In the genomic region with DNA sequence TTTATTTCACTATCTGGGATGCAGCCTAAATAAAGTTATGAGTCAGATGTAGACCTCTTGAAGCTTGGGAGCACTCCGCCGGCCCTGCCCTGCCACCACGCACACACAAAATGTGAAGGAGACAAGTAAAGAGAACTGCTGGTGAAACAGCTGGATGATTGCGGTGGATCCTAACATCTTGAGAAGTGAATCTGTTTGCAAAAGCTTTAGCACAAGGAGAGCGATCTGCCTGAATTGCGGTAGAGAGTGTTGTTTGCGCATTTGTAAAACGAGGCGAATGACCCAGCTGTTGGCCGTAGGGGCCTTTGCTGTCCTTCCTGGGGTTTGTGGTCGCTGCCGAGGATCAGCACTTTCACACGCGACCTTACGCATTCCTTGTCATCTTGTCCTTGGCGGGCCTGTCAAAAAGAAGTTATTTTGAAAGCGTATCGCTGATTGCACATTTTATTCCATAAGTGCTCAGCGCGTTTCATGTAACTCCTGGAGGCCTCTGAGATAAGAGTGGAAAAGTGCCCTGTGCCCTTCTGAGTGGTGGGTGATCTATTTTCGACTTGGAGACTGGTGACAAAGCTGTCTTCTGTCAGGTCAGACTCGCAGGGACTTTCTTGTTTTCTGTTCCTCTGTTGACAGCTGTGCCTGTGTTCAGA, we compare ENCODE assay signal across 1 cellular context.
TF ChIP-seq lines count a peak whose summit lies in the region.

No MANE protein-coding gene starts in this region.

TF ChIP-seq in GM23338, 12 proteins besides CTCF, POLR2A, EP300 and RAD21:
- TF ChIP-seq JUNB (IDR thresholded peaks at IDR 0.05; ENCODE audit: unreplicated experiment) (no peak), NANOG (IDR thresholded peaks at IDR 0.05; ENCODE audit: borderline replicate concordance) (no peak), EZH2 (IDR thresholded peaks at IDR 0.05; ENCODE audit: low read depth, unreplicated experiment) (no peak), POLR2AphosphoS5 (IDR thresholded peaks at IDR 0.05; ENCODE audit: low read depth) (no peak), CREB1 (CRISPR knock-in tag; IDR thresholded peaks at IDR 0.05; ENCODE audit: low read depth) (no peak), EZH2phosphoT487 (IDR thresholded peaks at IDR 0.05; ENCODE audit: unreplicated experiment) (no peak), ZNF114 (CRISPR knock-in tag; IDR thresholded peaks at IDR 0.05) (no peak), STAT1 (IDR thresholded peaks at IDR 0.05; ENCODE audit: unreplicated experiment) (no peak), ZNF331 (CRISPR knock-in tag; IDR thresholded peaks at IDR 0.05; ENCODE audit: low read depth) (no peak)
- TF ChIP-seq, protein P1, sequence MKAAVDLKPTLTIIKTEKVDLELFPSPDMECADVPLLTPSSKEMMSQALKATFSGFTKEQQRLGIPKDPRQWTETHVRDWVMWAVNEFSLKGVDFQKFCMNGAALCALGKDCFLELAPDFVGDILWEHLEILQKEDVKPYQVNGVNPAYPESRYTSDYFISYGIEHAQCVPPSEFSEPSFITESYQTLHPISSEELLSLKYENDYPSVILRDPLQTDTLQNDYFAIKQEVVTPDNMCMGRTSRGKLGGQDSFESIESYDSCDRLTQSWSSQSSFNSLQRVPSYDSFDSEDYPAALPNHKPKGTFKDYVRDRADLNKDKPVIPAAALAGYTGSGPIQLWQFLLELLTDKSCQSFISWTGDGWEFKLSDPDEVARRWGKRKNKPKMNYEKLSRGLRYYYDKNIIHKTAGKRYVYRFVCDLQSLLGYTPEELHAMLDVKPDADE (IDR thresholded peaks at IDR 0.05), result no peak
- TF ChIP-seq, protein P2, sequence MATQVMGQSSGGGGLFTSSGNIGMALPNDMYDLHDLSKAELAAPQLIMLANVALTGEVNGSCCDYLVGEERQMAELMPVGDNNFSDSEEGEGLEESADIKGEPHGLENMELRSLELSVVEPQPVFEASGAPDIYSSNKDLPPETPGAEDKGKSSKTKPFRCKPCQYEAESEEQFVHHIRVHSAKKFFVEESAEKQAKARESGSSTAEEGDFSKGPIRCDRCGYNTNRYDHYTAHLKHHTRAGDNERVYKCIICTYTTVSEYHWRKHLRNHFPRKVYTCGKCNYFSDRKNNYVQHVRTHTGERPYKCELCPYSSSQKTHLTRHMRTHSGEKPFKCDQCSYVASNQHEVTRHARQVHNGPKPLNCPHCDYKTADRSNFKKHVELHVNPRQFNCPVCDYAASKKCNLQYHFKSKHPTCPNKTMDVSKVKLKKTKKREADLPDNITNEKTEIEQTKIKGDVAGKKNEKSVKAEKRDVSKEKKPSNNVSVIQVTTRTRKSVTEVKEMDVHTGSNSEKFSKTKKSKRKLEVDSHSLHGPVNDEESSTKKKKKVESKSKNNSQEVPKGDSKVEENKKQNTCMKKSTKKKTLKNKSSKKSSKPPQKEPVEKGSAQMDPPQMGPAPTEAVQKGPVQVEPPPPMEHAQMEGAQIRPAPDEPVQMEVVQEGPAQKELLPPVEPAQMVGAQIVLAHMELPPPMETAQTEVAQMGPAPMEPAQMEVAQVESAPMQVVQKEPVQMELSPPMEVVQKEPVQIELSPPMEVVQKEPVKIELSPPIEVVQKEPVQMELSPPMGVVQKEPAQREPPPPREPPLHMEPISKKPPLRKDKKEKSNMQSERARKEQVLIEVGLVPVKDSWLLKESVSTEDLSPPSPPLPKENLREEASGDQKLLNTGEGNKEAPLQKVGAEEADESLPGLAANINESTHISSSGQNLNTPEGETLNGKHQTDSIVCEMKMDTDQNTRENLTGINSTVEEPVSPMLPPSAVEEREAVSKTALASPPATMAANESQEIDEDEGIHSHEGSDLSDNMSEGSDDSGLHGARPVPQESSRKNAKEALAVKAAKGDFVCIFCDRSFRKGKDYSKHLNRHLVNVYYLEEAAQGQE (IDR thresholded peaks at IDR 0.05; ENCODE audit: unreplicated experiment), result no peak
- TF ChIP-seq, protein P3, sequence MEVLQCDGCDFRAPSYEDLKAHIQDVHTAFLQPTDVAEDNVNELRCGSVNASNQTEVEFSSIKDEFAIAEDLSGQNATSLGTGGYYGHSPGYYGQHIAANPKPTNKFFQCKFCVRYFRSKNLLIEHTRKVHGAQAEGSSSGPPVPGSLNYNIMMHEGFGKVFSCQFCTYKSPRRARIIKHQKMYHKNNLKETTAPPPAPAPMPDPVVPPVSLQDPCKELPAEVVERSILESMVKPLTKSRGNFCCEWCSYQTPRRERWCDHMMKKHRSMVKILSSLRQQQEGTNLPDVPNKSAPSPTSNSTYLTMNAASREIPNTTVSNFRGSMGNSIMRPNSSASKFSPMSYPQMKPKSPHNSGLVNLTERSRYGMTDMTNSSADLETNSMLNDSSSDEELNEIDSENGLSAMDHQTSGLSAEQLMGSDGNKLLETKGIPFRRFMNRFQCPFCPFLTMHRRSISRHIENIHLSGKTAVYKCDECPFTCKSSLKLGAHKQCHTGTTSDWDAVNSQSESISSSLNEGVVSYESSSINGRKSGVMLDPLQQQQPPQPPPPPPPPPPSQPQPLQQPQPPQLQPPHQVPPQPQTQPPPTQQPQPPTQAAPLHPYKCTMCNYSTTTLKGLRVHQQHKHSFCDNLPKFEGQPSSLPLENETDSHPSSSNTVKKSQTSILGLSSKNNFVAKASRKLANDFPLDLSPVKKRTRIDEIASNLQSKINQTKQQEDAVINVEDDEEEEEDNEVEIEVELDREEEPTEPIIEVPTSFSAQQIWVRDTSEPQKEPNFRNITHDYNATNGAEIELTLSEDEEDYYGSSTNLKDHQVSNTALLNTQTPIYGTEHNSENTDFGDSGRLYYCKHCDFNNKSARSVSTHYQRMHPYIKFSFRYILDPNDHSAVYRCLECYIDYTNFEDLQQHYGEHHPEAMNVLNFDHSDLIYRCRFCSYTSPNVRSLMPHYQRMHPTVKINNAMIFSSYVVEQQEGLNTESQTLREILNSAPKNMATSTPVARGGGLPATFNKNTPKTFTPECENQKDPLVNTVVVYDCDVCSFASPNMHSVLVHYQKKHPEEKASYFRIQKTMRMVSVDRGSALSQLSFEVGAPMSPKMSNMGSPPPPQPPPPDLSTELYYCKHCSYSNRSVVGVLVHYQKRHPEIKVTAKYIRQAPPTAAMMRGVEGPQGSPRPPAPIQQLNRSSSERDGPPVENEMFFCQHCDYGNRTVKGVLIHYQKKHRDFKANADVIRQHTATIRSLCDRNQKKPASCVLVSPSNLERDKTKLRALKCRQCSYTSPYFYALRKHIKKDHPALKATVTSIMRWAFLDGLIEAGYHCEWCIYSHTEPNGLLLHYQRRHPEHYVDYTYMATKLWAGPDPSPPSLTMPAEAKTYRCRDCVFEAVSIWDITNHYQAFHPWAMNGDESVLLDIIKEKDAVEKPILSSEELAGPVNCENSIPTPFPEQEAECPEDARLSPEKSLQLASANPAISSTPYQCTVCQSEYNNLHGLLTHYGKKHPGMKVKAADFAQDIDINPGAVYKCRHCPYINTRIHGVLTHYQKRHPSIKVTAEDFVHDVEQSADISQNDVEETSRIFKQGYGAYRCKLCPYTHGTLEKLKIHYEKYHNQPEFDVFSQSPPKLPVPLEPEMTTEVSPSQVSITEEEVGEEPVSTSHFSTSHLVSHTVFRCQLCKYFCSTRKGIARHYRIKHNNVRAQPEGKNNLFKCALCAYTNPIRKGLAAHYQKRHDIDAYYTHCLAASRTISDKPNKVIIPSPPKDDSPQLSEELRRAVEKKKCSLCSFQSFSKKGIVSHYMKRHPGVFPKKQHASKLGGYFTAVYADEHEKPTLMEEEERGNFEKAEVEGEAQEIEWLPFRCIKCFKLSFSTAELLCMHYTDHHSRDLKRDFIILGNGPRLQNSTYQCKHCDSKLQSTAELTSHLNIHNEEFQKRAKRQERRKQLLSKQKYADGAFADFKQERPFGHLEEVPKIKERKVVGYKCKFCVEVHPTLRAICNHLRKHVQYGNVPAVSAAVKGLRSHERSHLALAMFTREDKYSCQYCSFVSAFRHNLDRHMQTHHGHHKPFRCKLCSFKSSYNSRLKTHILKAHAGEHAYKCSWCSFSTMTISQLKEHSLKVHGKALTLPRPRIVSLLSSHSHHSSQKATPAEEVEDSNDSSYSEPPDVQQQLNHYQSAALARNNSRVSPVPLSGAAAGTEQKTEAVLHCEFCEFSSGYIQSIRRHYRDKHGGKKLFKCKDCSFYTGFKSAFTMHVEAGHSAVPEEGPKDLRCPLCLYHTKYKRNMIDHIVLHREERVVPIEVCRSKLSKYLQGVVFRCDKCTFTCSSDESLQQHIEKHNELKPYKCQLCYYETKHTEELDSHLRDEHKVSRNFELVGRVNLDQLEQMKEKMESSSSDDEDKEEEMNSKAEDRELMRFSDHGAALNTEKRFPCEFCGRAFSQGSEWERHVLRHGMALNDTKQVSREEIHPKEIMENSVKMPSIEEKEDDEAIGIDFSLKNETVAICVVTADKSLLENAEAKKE (CRISPR knock-in tag; IDR thresholded peaks at IDR 0.05), result no peak
